In the genomic region with DNA sequence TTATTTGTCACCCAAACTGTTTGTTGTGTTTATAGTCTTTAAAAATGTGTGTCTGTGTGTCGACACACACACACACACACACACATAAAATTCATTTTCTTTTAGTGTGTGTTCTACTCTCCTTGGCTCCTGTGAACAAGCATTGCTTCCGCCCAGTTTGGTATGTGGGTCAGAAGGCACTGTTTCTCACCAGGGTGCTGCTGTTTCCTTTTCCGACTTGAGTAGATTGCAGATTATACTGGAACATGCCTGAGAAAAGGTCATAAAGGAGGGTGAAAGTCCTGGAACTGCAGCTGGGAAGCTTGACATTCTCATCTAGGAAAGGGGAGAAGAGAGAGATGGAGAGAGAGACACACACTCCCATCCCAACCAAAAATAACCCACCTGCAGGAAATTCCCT, we compare ENCODE assay signal across 17 cellular contexts.
A peak's percentile ranks its signal among the peaks of the same experiment; 100 is the strongest.
DNase-seq lines count a peak whose midpoint lies in the region; ATAC-seq and TF ChIP-seq lines count a peak whose summit lies in the region.
"Had no signal": no experiment of that assay in that cellular context is flagged by ENCODE, and none has a peak within 500 bp of the region (broad histone marks: within the 10 kb centered on the region; RNA-seq: fewer than 3 reads in every experiment).

No MANE protein-coding gene starts in this region.

- H3K9me3 Mint-ChIP-seq in stimulated activated naive B cell treated with anti-CD40 and anti-IgM and Interleukin-4, amounts not matched to agents 10 μg/mL and 1 μg/mL and 100 μg/mL, for 72 hours: peaks cover 0 to 2% of the 10 kb centered on the region in 2 donors
- H3K9me3 Mint-ChIP-seq in effector memory CD8-positive, alpha-beta T cell: no peaks in the 10 kb centered on the region
- H3K9me3 Mint-ChIP-seq: activated CD4-positive, alpha-beta T cell treated with anti-CD3 and anti-CD28 coated beads, Interleukin-2, amount 10 ng/mL, durations not matched to agents 24 days and 14 days; activated T-cell treated with anti-CD3 and anti-CD28 coated beads, Interleukin-2, amount 50 U/mL, for 4 hours had no signal

- H3K9me3 ChIP-seq in lower lobe of right lung: no peaks in the 10 kb centered on the region

- H3K4me1 ChIP-seq in lower lobe of right lung: peaks cover 11% of the 10 kb centered on the region

- H3K27ac ChIP-seq in coronary artery: peak overlapping the region; percentile 63 to 71
- peak overlapping the region; percentile 19 for H3K27ac ChIP-seq in lower lobe of right lung

- H3K27ac Mint-ChIP-seq in stimulated activated naive B cell treated with anti-CD40 and anti-IgM and Interleukin-4, amounts not matched to agents 10 μg/mL and 1 μg/mL and 100 μg/mL, for 72 hours: no peak overlapping the region
- H3K27ac Mint-ChIP-seq in effector memory CD8-positive, alpha-beta T cell: no peak overlapping the region
- H3K27ac Mint-ChIP-seq: activated CD4-positive, alpha-beta T cell treated with anti-CD3 and anti-CD28 coated beads, Interleukin-2, amount 10 ng/mL, durations not matched to agents 24 days and 14 days; T-helper 17 cell had no signal

- no peaks in the 10 kb centered on the region for H3K36me3 ChIP-seq in lower lobe of right lung
- H3K36me3 ChIP-seq: adrenal gland had no signal

- H3K4me3 ChIP-seq in coronary artery (no peak overlapping the region), lower lobe of right lung (no peak overlapping the region)
- H3K4me3 ChIP-seq: adrenal gland, K562 had no signal

- H3K4me3 Mint-ChIP-seq in stimulated activated naive B cell treated with anti-CD40 and anti-IgM and Interleukin-4, amounts not matched to agents 10 μg/mL and 1 μg/mL and 100 μg/mL, for 72 hours: no peak overlapping the region
- no peak overlapping the region for H3K4me3 Mint-ChIP-seq in effector memory CD8-positive, alpha-beta T cell
- H3K4me3 Mint-ChIP-seq: activated CD4-positive, alpha-beta T cell treated with anti-CD3 and anti-CD28 coated beads, Interleukin-2, amount 10 ng/mL, durations not matched to agents 24 days and 14 days; activated T-cell treated with anti-CD3 and anti-CD28 coated beads, Interleukin-2, amount 50 U/mL, for 4 hours; T-helper 17 cell had no signal

- DNase-seq in LoVo (ENCODE audit: low spot score) (peak; percentile 53), coronary artery (ENCODE audit: low spot score) (no peak), lower lobe of right lung (no peak), smooth muscle cell of the brain vasculature (ENCODE audit: low read depth, low spot score) (peak; percentile 70), DMS53 (lab: John Stamatoyannopoulos, UW) (no peak)
- DNase-seq in stimulated activated naive B cell treated with anti-CD40 and anti-IgM and Interleukin-4, amounts not matched to agents 10 μg/mL and 1 μg/mL and 100 μg/mL, for 72 hours: no peak
- no peak for DNase-seq in effector memory CD8-positive, alpha-beta T cell
- DNase-seq: activated CD4-positive, alpha-beta T cell treated with anti-CD3 and anti-CD28 coated beads, Interleukin-2, amount 10 ng/mL, durations not matched to agents 24 days and 14 days; activated T-cell treated with anti-CD3 and anti-CD28 coated beads, Interleukin-2, amount 50 U/mL, for 4 hours; foreskin fibroblast; NCI-H1436; NCI-H524; nucleus accumbens; T-helper 17 cell had no signal

- no peaks in the 10 kb centered on the region for H3K27me3 ChIP-seq in lower lobe of right lung (ENCODE audit: low read depth)
- H3K27me3 ChIP-seq: adrenal gland had no signal

- TF ChIP-seq CTCF in coronary artery (IDR thresholded peaks at IDR 0.05) (no peak), lower lobe of right lung (IDR thresholded peaks at IDR 0.05) (no peak)

- H3K4me1 Mint-ChIP-seq in stimulated activated naive B cell treated with anti-CD40 and anti-IgM and Interleukin-4, amounts not matched to agents 10 μg/mL and 1 μg/mL and 100 μg/mL, for 72 hours: peaks cover 0 to 7% of the 10 kb centered on the region in 2 donors
- no peaks in the 10 kb centered on the region for H3K4me1 Mint-ChIP-seq in effector memory CD8-positive, alpha-beta T cell (ENCODE audit: low read depth in 2 of 2)
- H3K4me1 Mint-ChIP-seq: activated CD4-positive, alpha-beta T cell treated with anti-CD3 and anti-CD28 coated beads, Interleukin-2, amount 10 ng/mL, durations not matched to agents 24 days and 14 days had no signal

- ATAC-seq in lower lobe of right lung (no peak), HG03196 (IDR thresholded peaks at IDR 0.05; ENCODE audit: unreplicated experiment) (no peak)
- no peak for ATAC-seq in stimulated activated naive B cell treated with anti-CD40 and anti-IgM and Interleukin-4, amounts not matched to agents 10 μg/mL and 1 μg/mL and 100 μg/mL, for 72 hours (replicated peaks)
- ATAC-seq in effector memory CD8-positive, alpha-beta T cell (replicated peaks): no peak
- ATAC-seq: activated T-cell treated with anti-CD3 and anti-CD28 coated beads, Interleukin-2, amount 50 U/mL, for 4 hours; K562; T-helper 17 cell had no signal

- intact Hi-C loops in lower lobe of right lung (cut with DNase I): no loop called here

- peaks cover 0 to 4% of the 10 kb centered on the region in 2 donors for H3K27me3 Mint-ChIP-seq in stimulated activated naive B cell treated with anti-CD40 and anti-IgM and Interleukin-4, amounts not matched to agents 10 μg/mL and 1 μg/mL and 100 μg/mL, for 72 hours
- H3K27me3 Mint-ChIP-seq in effector memory CD8-positive, alpha-beta T cell: no peaks in the 10 kb centered on the region
- H3K27me3 Mint-ChIP-seq: T-helper 17 cell had no signal

- peaks cover 2 to 6% of the 10 kb centered on the region in 2 donors for H3K36me3 Mint-ChIP-seq in stimulated activated naive B cell treated with anti-CD40 and anti-IgM and Interleukin-4, amounts not matched to agents 10 μg/mL and 1 μg/mL and 100 μg/mL, for 72 hours
- H3K36me3 Mint-ChIP-seq in effector memory CD8-positive, alpha-beta T cell (ENCODE audit: insufficient read depth): no peaks in the 10 kb centered on the region

Comparison
In these comparisons a context has a peak if more than half of its experiments do, and no peak if none do; other contexts are left out.
1. DNase-seq: peak in LoVo (single experiment) and smooth muscle cell of the brain vasculature (single experiment); none in coronary artery (single experiment), lower lobe of right lung (single experiment), DMS53 (single experiment), stimulated activated naive B cell treated with anti-CD40 and anti-IgM and Interleukin-4, amounts not matched to agents 10 μg/mL and 1 μg/mL and 100 μg/mL, for 72 hours (single experiment) and effector memory CD8-positive, alpha-beta T cell (0 of 3).